ENCODE assay signal across 8 cellular contexts in the genomic region with DNA sequence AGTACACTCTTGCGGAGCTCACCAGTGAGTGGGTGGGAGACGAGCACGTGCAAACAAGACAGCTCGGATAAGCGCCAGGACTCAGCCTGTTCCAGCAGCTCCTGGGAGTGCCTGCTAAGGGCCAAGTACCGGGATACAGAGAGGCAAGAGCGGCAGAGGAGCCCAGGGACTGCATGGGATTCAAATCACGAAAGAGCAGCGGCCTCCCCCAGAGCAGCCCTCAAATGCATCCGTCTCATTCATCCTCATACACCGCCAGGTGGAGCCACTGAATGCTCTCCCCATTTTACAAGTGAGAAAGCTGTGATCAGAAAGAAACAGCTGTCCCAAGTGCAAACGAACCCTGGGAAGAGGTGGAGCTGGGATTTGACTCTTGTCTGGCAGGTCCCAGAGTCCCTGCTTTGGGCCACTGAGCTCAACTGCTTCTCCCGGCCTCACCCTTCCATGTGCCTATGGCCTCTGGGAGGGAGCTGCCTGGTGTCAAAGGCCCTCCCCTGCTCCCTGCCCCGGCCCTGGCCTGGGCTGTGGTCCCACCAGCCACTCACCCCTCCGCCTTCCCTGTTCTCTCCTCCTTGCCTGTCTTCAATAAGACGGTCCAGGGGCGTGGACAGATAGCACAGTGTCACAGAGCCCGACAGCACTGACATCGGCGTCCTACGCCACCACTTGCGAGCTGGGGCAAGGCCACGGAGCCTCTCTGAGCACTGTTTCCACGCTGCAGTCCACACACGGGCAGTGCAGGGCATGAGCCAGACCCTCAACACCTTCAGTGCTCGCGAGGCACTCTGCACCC.
DNase-seq lines count a peak whose midpoint lies in the region; ATAC-seq and TF ChIP-seq lines count a peak whose summit lies in the region.

No MANE protein-coding gene starts in this region.

- DNase-seq in DMS153 treated with DMSO at 0.1 percent for 48 hours (lab: John Stamatoyannopoulos, UW; ENCODE audit: unreplicated experiment) (peak; percentile 37), RWPE1 (ENCODE audit: low spot score) (peak; percentile 67), head of caudate nucleus (peak; percentile 51 to 90 (median 77)), posterior vena cava (ENCODE audit: low spot score) (peak; percentile 85)
- DNase-seq in activated naive CD8-positive, alpha-beta T cell treated with anti-CD3 and anti-CD28 coated beads, Interleukin-2, amount 10 ng/mL, durations not matched to agents 7 days and 5 days, result peak; percentile 52

- no peaks in the 10 kb centered on the region for H3K9me3 Mint-ChIP-seq in activated naive CD8-positive, alpha-beta T cell treated with anti-CD3 and anti-CD28 coated beads, Interleukin-2, amount 10 ng/mL, durations not matched to agents 7 days and 5 days

- ATAC-seq in activated naive CD8-positive, alpha-beta T cell treated with anti-CD3 and anti-CD28 coated beads, Interleukin-2, amount 10 ng/mL, durations not matched to agents 7 days and 5 days (ENCODE audit: low read depth), result peak; percentile 63
- no peak for ATAC-seq in HG03097 (IDR thresholded peaks at IDR 0.05; ENCODE audit: low FRiP score, unreplicated experiment)
- ATAC-seq in HG02981 (IDR thresholded peaks at IDR 0.05; ENCODE audit: unreplicated experiment), result no peak

- H3K4me1 Mint-ChIP-seq in activated naive CD8-positive, alpha-beta T cell treated with anti-CD3 and anti-CD28 coated beads, Interleukin-2, amount 10 ng/mL, durations not matched to agents 7 days and 5 days, result peaks cover 11% of the 10 kb centered on the region

- intact Hi-C loops in head of caudate nucleus (cut with DNase I), result loop anchor here (10.0 kb wide), 1 partner anchor 116 kb away; no protein-coding TSS in a partner anchor
- intact Hi-C loops in posterior vena cava (cut with DNase I), result no loop called here

- H3K4me3 Mint-ChIP-seq in activated naive CD8-positive, alpha-beta T cell treated with anti-CD3 and anti-CD28 coated beads, Interleukin-2, amount 10 ng/mL, durations not matched to agents 7 days and 5 days, result no peak overlapping the region

- H3K36me3 Mint-ChIP-seq in activated naive CD8-positive, alpha-beta T cell treated with anti-CD3 and anti-CD28 coated beads, Interleukin-2, amount 10 ng/mL, durations not matched to agents 7 days and 5 days, result no peaks in the 10 kb centered on the region

- no peak for TF ChIP-seq EP300 in Ishikawa (IDR thresholded peaks at IDR 0.05; ENCODE audit: borderline replicate concordance)

- POLR2A ChIA-PET in RWPE1 (lab: Yijun Ruan, JAX; ENCODE audit: low non-redundant PET), result interaction anchor here (0.6 kb wide), 3 partner anchors 17 to 272 kb away, joined by 3 read pairs; no protein-coding TSS in a partner anchor
- POLR2A ChIA-PET in activated naive CD8-positive, alpha-beta T cell treated with anti-CD3 and anti-CD28 coated beads, Interleukin-2, amount 10 ng/mL, durations not matched to agents 7 days and 5 days (lab: Charles Lee), result interaction anchor here (1.1 kb wide), 1 partner anchor 11 kb away, joined by 3 read pairs; no protein-coding TSS in a partner anchor

- TF ChIP-seq CTCF in RWPE1 (conservative IDR thresholded peaks at IDR 0.05; ENCODE audit: low read depth), result peak; percentile 69

- H3K27ac ChIP-seq in RWPE1, result peak overlapping the region; percentile 85

- CTCF ChIA-PET in RWPE1 (lab: Yijun Ruan, JAX), result interaction anchor here (0.6 to 2.9 kb wide), 32 partner anchors 9 to 457 kb away, joined by 3 to 23 read pairs (median 4); no protein-coding TSS in a partner anchor

- H3K27me3 Mint-ChIP-seq in activated naive CD8-positive, alpha-beta T cell treated with anti-CD3 and anti-CD28 coated beads, Interleukin-2, amount 10 ng/mL, durations not matched to agents 7 days and 5 days, result peaks cover 3% of the 10 kb centered on the region

- no peak overlapping the region for H3K27ac Mint-ChIP-seq in activated naive CD8-positive, alpha-beta T cell treated with anti-CD3 and anti-CD28 coated beads, Interleukin-2, amount 10 ng/mL, durations not matched to agents 7 days and 5 days

- peak; percentile 43 for TF ChIP-seq RAD21 in Ishikawa (IDR thresholded peaks at IDR 0.05; ENCODE audit: low read depth)

TF ChIP-seq in Ishikawa, 13 proteins besides CTCF, POLR2A, EP300 and RAD21:
- TF ChIP-seq ZBTB7A (IDR thresholded peaks at IDR 0.05; ENCODE audit: low read depth) (no peak), CREB1 (IDR thresholded peaks at IDR 0.05; ENCODE audit: low read depth) (no peak), TCF12 (IDR thresholded peaks at IDR 0.05; ENCODE audit: low read depth) (no peak), EGR1 (IDR thresholded peaks at IDR 0.05) (no peak), NFIC (IDR thresholded peaks at IDR 0.05) (no peak)
- TF ChIP-seq, protein P1, sequence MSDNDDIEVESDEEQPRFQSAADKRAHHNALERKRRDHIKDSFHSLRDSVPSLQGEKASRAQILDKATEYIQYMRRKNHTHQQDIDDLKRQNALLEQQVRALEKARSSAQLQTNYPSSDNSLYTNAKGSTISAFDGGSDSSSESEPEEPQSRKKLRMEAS (IDR thresholded peaks at IDR 0.05), result no peak
TF ChIP-seq in Ishikawa: peak in this region for 0.
